In genomic region chr1:47680815-47681475, GRCh38 we compare ENCODE assay signal across 20 cellular contexts.
DNase-seq lines count a peak whose midpoint lies in the region; ATAC-seq and TF ChIP-seq lines count a peak whose summit lies in the region.
"Had no signal": no experiment of that assay in that cellular context is flagged by ENCODE, and none has a peak within 500 bp of the region (broad histone marks: within the 10 kb centered on the region; RNA-seq: fewer than 3 reads in every experiment).

No MANE protein-coding gene starts in this region.

- no peaks in the 10 kb centered on the region for H4K20me1 ChIP-seq in GM23338 (replicated peaks; ENCODE audit: insufficient read depth)
- no peaks in the 10 kb centered on the region for H4K20me1 ChIP-seq in OCI-LY7 (ENCODE audit: insufficient read depth, low read length)

- H3K4me3 ChIP-seq in endodermal cell (ENCODE audit: low read length), result no peak overlapping the region
- no peak overlapping the region for H3K4me3 ChIP-seq in sigmoid colon
- no peak overlapping the region for H3K4me3 ChIP-seq in vagina
- no peak overlapping the region for H3K4me3 ChIP-seq in GM23338
- H3K4me3 ChIP-seq in OCI-LY7 (ENCODE audit: low read depth, low read length, poor library complexity, severe bottlenecking), result no peak overlapping the region
- H3K4me3 ChIP-seq: HAP-1, PC-9 had no signal

- H3F3A ChIP-seq in GM23338 (replicated peaks; ENCODE audit: low read depth), result no peaks in the 10 kb centered on the region

- ATAC-seq in GM23338, result no peak

- CTCF ChIA-PET in OCI-LY7 (lab: Charles Lee; ENCODE audit: unreplicated experiment), result no interaction called here

- intact Hi-C loops in sigmoid colon (cut with DNase I), result no loop called here
- intact Hi-C loops in vagina (cut with DNase I), result no loop called here
- intact Hi-C loops in OCI-LY7 (cut with micrococcal nuclease; ENCODE audit: unreplicated experiment), result no loop called here

- no peak overlapping the region for H3K4me2 ChIP-seq in GM23338
- no peak overlapping the region for H3K4me2 ChIP-seq in OCI-LY7 (ENCODE audit: low read length)
- H3K4me2 ChIP-seq: PC-9 had no signal

- no peaks in the 10 kb centered on the region for H3K9me3 ChIP-seq in endodermal cell (ENCODE audit: control insufficient read depth, low read length)
- H3K9me3 ChIP-seq in sigmoid colon, result no peaks in the 10 kb centered on the region
- no peaks in the 10 kb centered on the region for H3K9me3 ChIP-seq in vagina
- no peaks in the 10 kb centered on the region for H3K9me3 ChIP-seq in OCI-LY7 (ENCODE audit: low read length)
- H3K9me3 ChIP-seq: HAP-1 had no signal

- H3K27me3 ChIP-seq in endodermal cell (ENCODE audit: control insufficient read depth, insufficient read depth, low read length, poor library complexity, severe bottlenecking) (no peaks in the 10 kb centered on the region), sigmoid colon (no peaks in the 10 kb centered on the region), vagina (no peaks in the 10 kb centered on the region), GM23338 (ENCODE audit: insufficient read depth) (no peaks in the 10 kb centered on the region)

- H3K9ac ChIP-seq in endodermal cell (ENCODE audit: extremely low read depth, low read length, poor library complexity, severe bottlenecking), result no peak overlapping the region

- H3K27me3 Mint-ChIP-seq in endodermal cell (ENCODE audit: insufficient read depth) (peaks cover 23% of the 10 kb centered on the region), GM23338 (ENCODE audit: insufficient read depth, low read depth, poor library complexity) (peaks cover 16% of the 10 kb centered on the region)

- TF ChIP-seq CTCF in endodermal cell (conservative IDR thresholded peaks at IDR 0.05), result no peak
- TF ChIP-seq CTCF in sigmoid colon (IDR thresholded peaks at IDR 0.05), result no peak
- no peak for TF ChIP-seq CTCF in vagina (IDR thresholded peaks at IDR 0.05)
- TF ChIP-seq CTCF in GM23338 (conservative IDR thresholded peaks at IDR 0.05; ENCODE audit: low read depth in 2 of 2), result no peak
- TF ChIP-seq CTCF in OCI-LY7 (conservative IDR thresholded peaks at IDR 0.05; ENCODE audit: low read length), result no peak

- no peak for TF ChIP-seq EP300 in sigmoid colon (IDR thresholded peaks at IDR 0.05)

- BruUV-seq in OCI-LY7 (replicated peaks; lab: Mats Ljungman, UMichigan), result no TSS peak

- DNase-seq in activated effector memory CD4-positive, alpha-beta T cell treated with anti-CD3 and anti-CD28 coated beads, Interleukin-2, amount 50 U/mL, for 16 hours, result peak; percentile 41
- no peak for DNase-seq in activated effector memory CD4-positive, alpha-beta T cell treated with Interleukin-2 at 50 U/mL for 16 hours
- peak; percentile 30 for DNase-seq in endodermal cell
- DNase-seq in sigmoid colon, result peak; percentile 28
- peak; percentile 72 to 75 for DNase-seq in vagina (ENCODE audit: extremely low spot score in 2 of 2)
- DNase-seq in GM23338 (ENCODE audit: low spot score), result no peak
- DNase-seq in stimulated activated CD4-positive, alpha-beta T cell treated with anti-CD3 and anti-CD28 coated beads, Interleukin-4, amount 100 ng/mL, for 24 hours, result no peak
- no peak for DNase-seq in OCI-LY7 (ENCODE audit: low spot score)
- DNase-seq: COR-L47, DMS 273 treated with DMSO at 0.1 percent for 48 hours, DND-41, Karpas-422, NCI-H1417 treated with DMSO at 0.1 percent for 48 hours, NCI-H187 treated with DMSO at 0.1 percent for 48 hours, NCI-H226, NCI-H524 treated with DMSO at 0.1 percent for 48 hours, PC-9 had no signal

- H3K27ac Mint-ChIP-seq in endodermal cell, result no peak overlapping the region
- H3K27ac Mint-ChIP-seq in GM23338, result no peak overlapping the region
- H3K27ac Mint-ChIP-seq: B cell had no signal

- no peak overlapping the region for H3K4me3 Mint-ChIP-seq in endodermal cell
- no peak overlapping the region for H3K4me3 Mint-ChIP-seq in GM23338
- H3K4me3 Mint-ChIP-seq: B cell, IgD-negative memory B cell had no signal

- TF ChIP-seq POLR2A in sigmoid colon (IDR thresholded peaks at IDR 0.05) (no peak), vagina (IDR thresholded peaks at IDR 0.05) (no peak)

- H3K4me1 ChIP-seq in endodermal cell (ENCODE audit: control insufficient read depth, insufficient read depth, low read length) (no peaks in the 10 kb centered on the region), sigmoid colon (peaks cover 0 to 15% (median 12%) of the 10 kb centered on the region in 4 donors), vagina (no peaks in the 10 kb centered on the region), GM23338 (ENCODE audit: insufficient read depth) (peaks cover 5% of the 10 kb centered on the region; the same call in 1 of the 2 replicates), OCI-LY7 (ENCODE audit: insufficient read depth, low read length, poor library complexity, severe bottlenecking) (no peaks in the 10 kb centered on the region)
- H3K4me1 ChIP-seq: HAP-1 had no signal

- WGBS in endodermal cell (ENCODE audit: insufficient coverage in 1 of 2, insufficient read length in 1 of 2), 2 experiments, result 84 to 88% methylated on average over 9 to 10 of the region's 10 CpGs
- 90% methylated on average over 10 of the region's 10 CpGs for WGBS in sigmoid colon, 2 donors

- POLR2A ChIA-PET in OCI-LY7 (lab: Charles Lee), result no interaction called here

- no peaks in the 10 kb centered on the region for H3K36me3 ChIP-seq in endodermal cell (ENCODE audit: control insufficient read depth, insufficient read depth, low read length)
- H3K36me3 ChIP-seq in sigmoid colon, result no peaks in the 10 kb centered on the region
- H3K36me3 ChIP-seq in vagina, result no peaks in the 10 kb centered on the region
- no peaks in the 10 kb centered on the region for H3K36me3 ChIP-seq in GM23338 (ENCODE audit: insufficient read depth)
- H3K36me3 ChIP-seq in OCI-LY7 (ENCODE audit: insufficient read depth, low read length), result no peaks in the 10 kb centered on the region
- H3K36me3 ChIP-seq: HAP-1 had no signal

- H2AFZ ChIP-seq in GM23338 (no peak overlapping the region), OCI-LY7 (ENCODE audit: low read length) (no peak overlapping the region)
- H2AFZ ChIP-seq: PC-9 had no signal

- no peaks in the 10 kb centered on the region for H3K36me3 Mint-ChIP-seq in endodermal cell (ENCODE audit: low read depth)
- no peaks in the 10 kb centered on the region for H3K36me3 Mint-ChIP-seq in GM23338 (ENCODE audit: low read depth)
- H3K36me3 Mint-ChIP-seq: IgD-negative memory B cell had no signal

- H3K9me3 Mint-ChIP-seq in endodermal cell, result no peaks in the 10 kb centered on the region
- H3K9me3 Mint-ChIP-seq in GM23338, result no peaks in the 10 kb centered on the region
- H3K9me3 Mint-ChIP-seq: IgD-negative memory B cell had no signal

- H3K9me2 ChIP-seq in GM23338 (ENCODE audit: insufficient read depth) (no peaks in the 10 kb centered on the region), OCI-LY7 (ENCODE audit: insufficient read depth, low read length) (no peaks in the 10 kb centered on the region)

- peaks cover 7% of the 10 kb centered on the region for H3K4me1 Mint-ChIP-seq in endodermal cell
- peaks cover 18% of the 10 kb centered on the region for H3K4me1 Mint-ChIP-seq in GM23338
- H3K4me1 Mint-ChIP-seq: B cell had no signal

- no peaks in the 10 kb centered on the region for H3K79me2 ChIP-seq in GM23338 (replicated peaks; ENCODE audit: insufficient read depth)
- H3K79me2 ChIP-seq in OCI-LY7 (ENCODE audit: insufficient read depth, low read depth, low read length), result no peaks in the 10 kb centered on the region

- H3K27ac ChIP-seq in endodermal cell (ENCODE audit: low read depth, low read length) (no peak overlapping the region), sigmoid colon (no peak overlapping the region), vagina (no peak overlapping the region), GM23338 (ENCODE audit: low read depth) (no peak overlapping the region), OCI-LY7 (ENCODE audit: low read depth, low read length, poor library complexity, severe bottlenecking) (no peak overlapping the region)
- H3K27ac ChIP-seq: PC-9 had no signal

TF ChIP-seq in GM23338, 12 proteins besides CTCF, POLR2A, EP300 and RAD21 (continues in another document):
- TF ChIP-seq CREB1 (CRISPR knock-in tag; IDR thresholded peaks at IDR 0.05; ENCODE audit: low read depth) (no peak), EZH2 (IDR thresholded peaks at IDR 0.05; ENCODE audit: low read depth, unreplicated experiment) (no peak), ZNF331 (CRISPR knock-in tag; IDR thresholded peaks at IDR 0.05; ENCODE audit: low read depth) (no peak)

Comparison
In these comparisons a context has a peak if more than half of its experiments do, and no peak if none do; other contexts are left out.
1. DNase-seq: peak in activated effector memory CD4-positive, alpha-beta T cell treated with anti-CD3 and anti-CD28 coated beads, Interleukin-2, amount 50 U/mL, for 16 hours (single experiment), endodermal cell (single experiment), sigmoid colon (single experiment) and vagina (2 of 2); none in activated effector memory CD4-positive, alpha-beta T cell treated with Interleukin-2 at 50 U/mL for 16 hours (single experiment), GM23338 (single experiment), stimulated activated CD4-positive, alpha-beta T cell treated with anti-CD3 and anti-CD28 coated beads, Interleukin-4, amount 100 ng/mL, for 24 hours (single experiment) and OCI-LY7 (single experiment).